10 cellular contexts compared by ENCODE assay signal in genomic region chr11:12188548-12189317, GRCh38.
DNase-seq lines count a peak whose midpoint lies in the region; ATAC-seq, FAIRE-seq and TF ChIP-seq lines count a peak whose summit lies in the region.
"Had no signal": no experiment of that assay in that cellular context is flagged by ENCODE, and none has a peak within 500 bp of the region (broad histone marks: within the 10 kb centered on the region; RNA-seq: fewer than 3 reads in every experiment).

No MANE protein-coding gene starts in this region.

- no peak overlapping the region for H3K18ac ChIP-seq in neuronal stem cell (ENCODE audit: low read length)

- H2BK5ac ChIP-seq in neuronal stem cell (ENCODE audit: low read length), result no peak overlapping the region

- H3K4me2 ChIP-seq in HepG2 (ENCODE audit: low read depth, low read length) (no peak overlapping the region), neuronal stem cell (ENCODE audit: insufficient read depth, low read length, poor library complexity, severe bottlenecking) (no peak overlapping the region)

- intact Hi-C loops in HepG2 (cut with micrococcal nuclease; ENCODE audit: unreplicated experiment) (no loop called here), right lobe of liver (cut with DNase I) (no loop called here), Panc1 (cut with micrococcal nuclease; ENCODE audit: unreplicated experiment) (no loop called here), tibial artery (cut with DNase I; ENCODE audit: low total_unique reads) (no loop called here)

- H3K4ac ChIP-seq in neuronal stem cell (ENCODE audit: low read length), result no peak overlapping the region

- no peak overlapping the region for H2AK5ac ChIP-seq in neuronal stem cell (ENCODE audit: low read depth, low read length)

- H4K91ac ChIP-seq in neuronal stem cell (ENCODE audit: low read depth, low read length, poor library complexity), result no peak overlapping the region

- H2AFZ ChIP-seq in HepG2 (ENCODE audit: low read length) (no peak overlapping the region), neuronal stem cell (ENCODE audit: low read length) (no peak overlapping the region)

- H3K9me3 ChIP-seq in HepG2 (ENCODE audit: low read length), result no peaks in the 10 kb centered on the region
- H3K9me3 ChIP-seq in right lobe of liver, result no peaks in the 10 kb centered on the region
- no peaks in the 10 kb centered on the region for H3K9me3 ChIP-seq in Panc1 (ENCODE audit: control insufficient read depth, insufficient read depth, low read depth, low read length)
- H3K9me3 ChIP-seq in tibial artery, result no peaks in the 10 kb centered on the region
- H3K9me3 ChIP-seq in suprapubic skin, result no peaks in the 10 kb centered on the region
- no peaks in the 10 kb centered on the region for H3K9me3 ChIP-seq in neuronal stem cell (replicated peaks in 1 of 2; ENCODE audit: control insufficient read depth in 2 of 2, insufficient read depth in 1 of 2, low read depth in 1 of 2, low read length in 2 of 2)

- no peaks in the 10 kb centered on the region for H3K27me3 ChIP-seq in HepG2 (ENCODE audit: control insufficient read depth in 1 of 2, insufficient read depth in 2 of 2, low read length in 2 of 2)
- no peaks in the 10 kb centered on the region for H3K27me3 ChIP-seq in right lobe of liver
- no peaks in the 10 kb centered on the region for H3K27me3 ChIP-seq in Panc1 (ENCODE audit: control insufficient read depth, insufficient read depth, low read length)
- H3K27me3 ChIP-seq in tibial artery, result no peaks in the 10 kb centered on the region
- H3K27me3 ChIP-seq in suprapubic skin, result no peaks in the 10 kb centered on the region
- no peaks in the 10 kb centered on the region for H3K27me3 ChIP-seq in neuronal stem cell (ENCODE audit: control insufficient read depth in 3 of 3, insufficient read depth in 3 of 3, low read depth in 1 of 3, low read length in 3 of 3)

- H3K23ac ChIP-seq in neuronal stem cell (ENCODE audit: low read depth, low read length, poor library complexity), result no peak overlapping the region

- H3K4me3 ChIP-seq in HepG2 (replicated peaks in 1 of 3; ENCODE audit: insufficient read depth in 1 of 3, low read depth in 2 of 3, low read length in 3 of 3), result no peak overlapping the region
- H3K4me3 ChIP-seq in right lobe of liver, result no peak overlapping the region
- no peak overlapping the region for H3K4me3 ChIP-seq in Panc1 (ENCODE audit: low read depth in 2 of 2, low read length in 2 of 2)
- no peak overlapping the region for H3K4me3 ChIP-seq in tibial artery
- H3K4me3 ChIP-seq in suprapubic skin, result no peak overlapping the region
- no peak overlapping the region for H3K4me3 ChIP-seq in neuronal stem cell (ENCODE audit: low read length in 2 of 2)

- no peak overlapping the region for H2BK12ac ChIP-seq in neuronal stem cell (ENCODE audit: low read length)

- in situ Hi-C loops in HepG2 (cut with HindIII; ENCODE audit: extremely low pct_ligation_motif_present, low pct_unique_long_range_greater_than_20kb) (no loop called here), Panc1 (cut with HindIII; ENCODE audit: low pct_unique_long_range_greater_than_20kb, low sequenced_read_pairs) (no loop called here)

- BruUV-seq in HepG2 (replicated peaks; lab: Mats Ljungman, UMichigan) (no TSS peak), Panc1 (replicated peaks; lab: Mats Ljungman, UMichigan) (no TSS peak)

- WGBS in HepG2 (ENCODE audit: low lambda C conversion rate), result 93% methylated on average over 3 of the region's 3 CpGs
- 81% methylated on average over 2 of the region's 3 CpGs for WGBS in right lobe of liver (ENCODE audit: insufficient coverage, low coverage, low lambda C conversion rate, missing lambda C conversion rate)
- 90% methylated on average over 3 of the region's 3 CpGs for WGBS in suprapubic skin
- WGBS in neuronal stem cell (ENCODE audit: extremely low coverage in 2 of 2, insufficient read length in 2 of 2, insufficient replicate concordance in 1 of 2), 2 donors, result no CpG with 5 or more reads among the region's 3 CpGs

- no peak overlapping the region for H2BK15ac ChIP-seq in neuronal stem cell (ENCODE audit: low read length)

- no peak for TF ChIP-seq CTCF in HepG2 (CRISPR knock-in tag; IDR thresholded peaks at IDR 0.05)
- TF ChIP-seq CTCF in right lobe of liver (IDR thresholded peaks at IDR 0.05), result no peak
- no peak for TF ChIP-seq CTCF in Panc1 (IDR thresholded peaks at IDR 0.05)
- TF ChIP-seq CTCF in tibial artery (IDR thresholded peaks at IDR 0.05), result no peak
- no peak for TF ChIP-seq CTCF in suprapubic skin (IDR thresholded peaks at IDR 0.05)

- H3K9ac ChIP-seq in HepG2 (ENCODE audit: insufficient read depth, low read depth, low read length), result no peak overlapping the region
- H3K9ac ChIP-seq in neuronal stem cell (ENCODE audit: low read depth, low read length, poor library complexity), result no peak overlapping the region

- no peaks in the 10 kb centered on the region for H3K36me3 ChIP-seq in HepG2 (replicated peaks in 1 of 2; ENCODE audit: control insufficient read depth in 1 of 2, insufficient read depth in 2 of 2, low read length in 2 of 2)
- no peaks in the 10 kb centered on the region for H3K36me3 ChIP-seq in right lobe of liver
- peaks cover 5% of the 10 kb centered on the region for H3K36me3 ChIP-seq in Panc1 (ENCODE audit: control insufficient read depth, insufficient read depth, low read length)
- peaks cover 2 to 7% (median 5%) of the 10 kb centered on the region in 3 donors for H3K36me3 ChIP-seq in tibial artery
- H3K36me3 ChIP-seq in suprapubic skin, result no peaks in the 10 kb centered on the region
- H3K36me3 ChIP-seq in neuronal stem cell (replicated peaks in 1 of 2; ENCODE audit: control insufficient read depth in 2 of 2, insufficient read depth in 2 of 2, low read length in 2 of 2), result no peaks in the 10 kb centered on the region

- no peak overlapping the region for H3K27ac ChIP-seq in HepG2 (ENCODE audit: extremely low read length, insufficient read depth, low read length)
- no peak overlapping the region for H3K27ac ChIP-seq in right lobe of liver
- H3K27ac ChIP-seq in Panc1 (ENCODE audit: low read length), result peak overlapping the region; percentile 26; the same call in 1 of the 2 replicates
- peak overlapping the region; percentile 74 to 91 for H3K27ac ChIP-seq in tibial artery
- no peak overlapping the region for H3K27ac ChIP-seq in suprapubic skin
- no peak overlapping the region for H3K27ac ChIP-seq in neuronal stem cell (replicated peaks; ENCODE audit: low read length)
- H3K27ac ChIP-seq: C4-2B had no signal

- H4K8ac ChIP-seq in neuronal stem cell (ENCODE audit: low read depth, low read length), result no peak overlapping the region

- no peaks in the 10 kb centered on the region for H3K79me1 ChIP-seq in neuronal stem cell (ENCODE audit: low read depth, low read length)

- H3K4me1 ChIP-seq in HepG2 (ENCODE audit: insufficient read depth, low read length) (no peaks in the 10 kb centered on the region), right lobe of liver (no peaks in the 10 kb centered on the region), Panc1 (ENCODE audit: control insufficient read depth, insufficient read depth, low read length) (peaks cover 32% of the 10 kb centered on the region), tibial artery (peaks cover 0 to 76% (median 46%) of the 10 kb centered on the region in 4 donors), suprapubic skin (peaks cover 31% of the 10 kb centered on the region), neuronal stem cell (ENCODE audit: control insufficient read depth in 2 of 2, insufficient read depth in 1 of 2, low read depth in 1 of 2, low read length in 2 of 2) (peaks cover 0 to 6% of the 10 kb centered on the region in 2 donors)

- FAIRE-seq in HepG2 (lab: Jason Lieb, UNC), result no peak

- ATAC-seq in HepG2, result no peak
- no peak for ATAC-seq in right lobe of liver
- peak; percentile 73 for ATAC-seq in HG02852 (IDR thresholded peaks at IDR 0.05; ENCODE audit: unreplicated experiment)
- no peak for ATAC-seq in Panc1

- DNase-seq in HepG2 (ENCODE audit: low spot score) (no peak), right lobe of liver (no peak), Panc1 (ENCODE audit: low read depth, low spot score) (no peak), tibial artery (no peak), suprapubic skin (ENCODE audit: low spot score in 2 of 2) (no peak), neuronal stem cell (ENCODE audit: low spot score) (no peak), SHP77 treated with DMSO at 0.1 percent for 48 hours (lab: John Stamatoyannopoulos, UW) (no peak)
- DNase-seq: NCI-H774 had no signal

- no peaks in the 10 kb centered on the region for H3K79me2 ChIP-seq in HepG2 (ENCODE audit: insufficient read depth, low read length)

- no peak overlapping the region for H3K14ac ChIP-seq in neuronal stem cell (ENCODE audit: low read length)

- TF ChIP-seq POLR2A in HepG2 (IDR thresholded peaks at IDR 0.05; ENCODE audit: insufficient read depth in 1 of 2, low read depth in 2 of 2, low read length in 2 of 2), result no peak
- no peak for TF ChIP-seq POLR2A in right lobe of liver (IDR thresholded peaks at IDR 0.05)
- TF ChIP-seq POLR2A in suprapubic skin (IDR thresholded peaks at IDR 0.05), result no peak

- no peak for TF ChIP-seq RAD21 in HepG2 (CRISPR knock-in tag; IDR thresholded peaks at IDR 0.05)

- TF ChIP-seq EP300 in HepG2 (IDR thresholded peaks at IDR 0.05; ENCODE audit: low read depth in 2 of 2, low read length in 2 of 2) (no peak), HepG2 (CRISPR knock-in tag; IDR thresholded peaks at IDR 0.05; ENCODE audit: borderline replicate concordance) (no peak), suprapubic skin (IDR thresholded peaks at IDR 0.05) (no peak)

- CTCF ChIA-PET in HepG2 (lab: Yijun Ruan, JAX; ENCODE audit: low intra/inter-chr PET ratio, low total read pairs) (no interaction called here), Panc1 (lab: Charles Lee) (no interaction called here)

- no peaks in the 10 kb centered on the region for H4K20me1 ChIP-seq in HepG2 (ENCODE audit: insufficient read depth, low read length)

- no peak overlapping the region for H2BK120ac ChIP-seq in neuronal stem cell (ENCODE audit: low read depth, low read length)

- POLR2A ChIA-PET in HepG2 (lab: Yijun Ruan, JAX), result no interaction called here
- POLR2A ChIA-PET in Panc1 (lab: Charles Lee), result interaction anchor here (1.0 kb wide), 1 partner anchor 26 kb away, joined by 4 read pairs; no protein-coding TSS in a partner anchor

TF ChIP-seq in HepG2, 621 proteins besides CTCF, POLR2A, EP300 and RAD21:
- TF ChIP-seq ZNF343 (CRISPR knock-in tag; IDR thresholded peaks at IDR 0.05), result no peak
- peak; percentile 80 for TF ChIP-seq ZNF629 (CRISPR knock-in tag; conservative IDR thresholded peaks at IDR 0.05)
- no peak for TF ChIP-seq ZNF724P (CRISPR knock-in tag; IDR thresholded peaks at IDR 0.05; ENCODE audit: borderline replicate concordance)
- TF ChIP-seq ZNF766 (CRISPR knock-in tag; IDR thresholded peaks at IDR 0.05; ENCODE audit: borderline replicate concordance), result no peak

Comparison
In these comparisons a context has a peak if more than half of its experiments do, and no peak if none do; other contexts are left out.
1. H3K27ac ChIP-seq: peak in Panc1 (single experiment) and tibial artery (2 of 2); none in HepG2 (single experiment), right lobe of liver (0 of 3), suprapubic skin (single experiment) and neuronal stem cell (single experiment).